ENCODE assay signal across 15 cellular contexts in genomic region chr11:126160345-126161145, GRCh38. TPM values are rescaled to one million over a fixed set of nuclear protein-coding genes. Genes with fewer than 3 reads are reported as not detected.
DNase-seq lines count a peak whose midpoint lies in the region; ATAC-seq, FAIRE-seq and TF ChIP-seq lines count a peak whose summit lies in the region.
"Had no signal": no experiment of that assay in that cellular context is flagged by ENCODE, and none has a peak within 500 bp of the region (broad histone marks: within the 10 kb centered on the region; RNA-seq: fewer than 3 reads in every experiment).

No MANE protein-coding gene starts in this region.

- H3K9ac ChIP-seq in HUES64 (ENCODE audit: low read depth, low read length) (no peak overlapping the region), K562 (ENCODE audit: insufficient read depth in 1 of 2, low read depth in 2 of 2, low read length in 2 of 2) (peak overlapping the region in 1 of 2 experiments; percentile 43; a peak in 1 of 4 replicates), mesendoderm (ENCODE audit: low read length) (peak overlapping the region; percentile 26)

- H3K4me1 ChIP-seq in HUES64 (ENCODE audit: insufficient read depth, low read length) (peaks cover 35% of the 10 kb centered on the region), K562 (replicated peaks in 1 of 2; ENCODE audit: control insufficient read depth in 2 of 2, insufficient read depth in 2 of 2, low read length in 2 of 2) (peaks cover 4 to 28% of the 10 kb centered on the region in 2 experiments; a peak in 4 of 5 replicates), mesendoderm (ENCODE audit: control insufficient read depth, low read depth, low read length) (peaks cover 7% of the 10 kb centered on the region), mucosa of descending colon (ENCODE audit: low read depth) (no peaks in the 10 kb centered on the region)

- no peak overlapping the region for H2BK15ac ChIP-seq in mesendoderm (replicated peaks; ENCODE audit: low read depth)

- H3K27ac Mint-ChIP-seq in type B pancreatic cell, result peak overlapping the region; percentile 32
- H3K27ac Mint-ChIP-seq: CD8-positive, alpha-beta memory T cell had no signal

- no peak for TF ChIP-seq CTCF in K562 (IDR thresholded peaks at IDR 0.05 in 2 of 3, conservative IDR thresholded peaks at IDR 0.05 in 1 of 3; ENCODE audit: insufficient read depth in 2 of 3, low read depth in 1 of 3, low read length in 3 of 3)
- TF ChIP-seq CTCF in type B pancreatic cell (conservative IDR thresholded peaks at IDR 0.05), result no peak
- TF ChIP-seq CTCF in mucosa of descending colon (IDR thresholded peaks at IDR 0.05), result no peak

- H4K8ac ChIP-seq in mesendoderm (ENCODE audit: low read depth, low read length), result no peak overlapping the region

- H3K9me1 ChIP-seq in K562 (ENCODE audit: control insufficient read depth, insufficient read depth, low read length), result no peaks in the 10 kb centered on the region

- peak overlapping the region; percentile 57 for H3K56ac ChIP-seq in mesendoderm (ENCODE audit: low read length)

- H3K27ac ChIP-seq in HUES64 (ENCODE audit: low read depth, low read length) (peak overlapping the region; percentile 56; the same call in 1 of the 2 replicates), K562 (ENCODE audit: extremely low read depth, low read depth, low read length) (no peak overlapping the region), mesendoderm (ENCODE audit: low read depth, low read length) (peak overlapping the region; percentile 13)

- peaks cover 8% of the 10 kb centered on the region; the same call in 1 of the 2 replicates for H4K20me1 ChIP-seq in K562 (replicated peaks; ENCODE audit: control insufficient read depth, insufficient read depth, low read length)

- no peak for TF ChIP-seq EP300 in K562 (IDR thresholded peaks at IDR 0.05; ENCODE audit: low read length)

- H3K4me3 ChIP-seq in HUES64 (ENCODE audit: low read length) (no peak overlapping the region), K562 (no peak overlapping the region), mesendoderm (ENCODE audit: low read length) (no peak overlapping the region), mucosa of descending colon (no peak overlapping the region)

- CTCF ChIA-PET in K562 (lab: Yijun Ruan, JAX; ENCODE audit: low intra/inter-chr PET ratio), result no interaction called here

- no peaks in the 10 kb centered on the region for H3K36me3 Mint-ChIP-seq in type B pancreatic cell
- H3K36me3 Mint-ChIP-seq: CD8-positive, alpha-beta memory T cell had no signal

- H3K18ac ChIP-seq in mesendoderm (ENCODE audit: low read length), result peak overlapping the region; percentile 20

- H3K36me3 ChIP-seq in HUES64 (ENCODE audit: insufficient read depth, low read length) (no peaks in the 10 kb centered on the region), K562 (ENCODE audit: control insufficient read depth, insufficient read depth, low read length) (no peaks in the 10 kb centered on the region), mesendoderm (ENCODE audit: control insufficient read depth, insufficient read depth, low read length) (no peaks in the 10 kb centered on the region), mucosa of descending colon (ENCODE audit: low read depth) (no peaks in the 10 kb centered on the region)
- H3K36me3 ChIP-seq: BE2C had no signal

- H3K4me3 Mint-ChIP-seq in type B pancreatic cell, result peak overlapping the region; percentile 20
- H3K4me3 Mint-ChIP-seq: CD8-positive, alpha-beta memory T cell had no signal

- ATAC-seq in K562, result peak; percentile 28
- ATAC-seq in mucosa of descending colon, result no peak
- no peak for ATAC-seq in GM19351 (IDR thresholded peaks at IDR 0.05; ENCODE audit: unreplicated experiment)

- no peak for FAIRE-seq in K562 (lab: Jason Lieb, UNC)
- FAIRE-seq: RCC 7860 had no signal

- no peak overlapping the region; the same call in 1 of the 2 replicates for H3K4me2 ChIP-seq in K562 (ENCODE audit: insufficient read depth, low read length)
- H3K4me2 ChIP-seq in mesendoderm (ENCODE audit: low read length), result no peak overlapping the region

- H2BK120ac ChIP-seq in mesendoderm (ENCODE audit: low read depth, low read length), result peak overlapping the region; percentile 46

- no peak overlapping the region for H3K4ac ChIP-seq in mesendoderm (ENCODE audit: low read depth, low read length)

- H3K79me1 ChIP-seq in mesendoderm (ENCODE audit: low read length), result no peaks in the 10 kb centered on the region

- H3K79me2 ChIP-seq in K562 (ENCODE audit: control insufficient read depth, insufficient read depth, low read length) (no peaks in the 10 kb centered on the region), mesendoderm (ENCODE audit: control insufficient read depth, insufficient read depth, low read length) (no peaks in the 10 kb centered on the region)

- H3K27me3 ChIP-seq in HUES64 (ENCODE audit: insufficient read depth, low read length), result 0 out of 2 replicates have a peak, but pooled peaks cover 8% of the 10 kb centered on the region
- peaks cover 45 to 71% of the 10 kb centered on the region in 2 experiments for H3K27me3 ChIP-seq in K562 (ENCODE audit: control insufficient read depth in 2 of 2, insufficient read depth in 2 of 2, low read length in 2 of 2)
- no peaks in the 10 kb centered on the region for H3K27me3 ChIP-seq in mesendoderm (ENCODE audit: insufficient read depth, low read length, poor library complexity)
- H3K27me3 ChIP-seq: BE2C had no signal

- H3K9me3 ChIP-seq in HUES64 (ENCODE audit: insufficient read depth, low read depth, low read length) (no peaks in the 10 kb centered on the region), K562 (replicated peaks; ENCODE audit: control insufficient read depth, insufficient read depth, low read depth, low read length) (no peaks in the 10 kb centered on the region), mucosa of descending colon (no peaks in the 10 kb centered on the region)
- H3K9me3 ChIP-seq: BE2C had no signal

- no peak overlapping the region for H3K23ac ChIP-seq in mesendoderm (ENCODE audit: low read length)

- H3K4me1 Mint-ChIP-seq in type B pancreatic cell (ENCODE audit: unreplicated experiment), result peaks cover 49% of the 10 kb centered on the region
- H3K4me1 Mint-ChIP-seq: CD8-positive, alpha-beta memory T cell had no signal

- no peak for TF ChIP-seq POLR2A in K562 (conservative IDR thresholded peaks at IDR 0.05)

- no peak for TF ChIP-seq RAD21 in K562 (CRISPR knock-in tag; conservative IDR thresholded peaks at IDR 0.05 in 1 of 2, IDR thresholded peaks at IDR 0.05 in 1 of 2)

- intact Hi-C loops in K562 (cut with micrococcal nuclease), result no loop called here
- intact Hi-C loops in mucosa of descending colon (cut with DNase I, micrococcal nuclease), result no loop called here

- DNase-seq in K562 (ENCODE audit: extremely low read depth in 1 of 4, low spot score in 3 of 4) (peak in 2 of 4 experiments; percentile 41 to 51), mesendoderm (no peak), type B pancreatic cell (ENCODE audit: extremely low spot score, unreplicated experiment) (no peak), cerebellar cortex (ENCODE audit: low spot score) (no peak), mucosa of descending colon (no peak)
- DNase-seq: BE2C; CD8-positive, alpha-beta memory T cell; HCEC 1CT; NCI-H1436 treated with DMSO at 0.1 percent for 48 hours; NCI-H2081 treated with DMSO at 0.1 percent for 48 hours; NCI-H226; SIG-M5 had no signal

- 57% methylated on average over 21 of the region's 21 CpGs for WGBS in HUES64
- 7% methylated on average over 18 of the region's 21 CpGs for WGBS in K562 (ENCODE audit: insufficient coverage, low coverage, missing lambda C conversion rate)
- no CpG with 5 or more reads among the region's 21 CpGs for WGBS in mesendoderm (ENCODE audit: extremely low coverage, insufficient coverage, low lambda C conversion rate)

- H2BK5ac ChIP-seq in mesendoderm (ENCODE audit: low read length), result no peak overlapping the region

- no TSS peak for BruUV-seq in K562 (replicated peaks; lab: Mats Ljungman, UMichigan)

- no peak overlapping the region for H2AK5ac ChIP-seq in mesendoderm (ENCODE audit: low read length)

- no peaks in the 10 kb centered on the region for H3K9me3 Mint-ChIP-seq in type B pancreatic cell
- H3K9me3 Mint-ChIP-seq: CD8-positive, alpha-beta memory T cell had no signal

- no peak overlapping the region for H4K5ac ChIP-seq in mesendoderm (ENCODE audit: low read length)

- no peaks in the 10 kb centered on the region for H3K27me3 Mint-ChIP-seq in type B pancreatic cell

- POLR2A ChIA-PET in K562 (lab: Yijun Ruan, JAX), result interaction anchor here (0.9 to 1.1 kb wide), 2 partner anchors 108 to 258 kb away, joined by 3 to 4 read pairs; partner anchors contain the start of genes FOXRED1, PUS3 and SRPRA

- in situ Hi-C loops in K562 (cut with MboI), result no loop called here

- H2AFZ ChIP-seq in K562 (ENCODE audit: low read depth, low read length), result no peak overlapping the region

RNA-seq across cellular contexts. Expression of gene RPUSD4, which starts 50.9 kb away (rescaled TPM):
- 28.6 TPM for polyA plus RNA-seq in HUES64 (2013, experiment 1 of 2)
- polyA plus RNA-seq in HUES64 (2013, experiment 2 of 2), result 25.2 TPM
- 67.3 and 72.3 TPM in 2 replicates for total RNA-seq in K562 (2011; cell fraction: chromatin; rRNA removed; ENCODE audit: low replicate concordance)
- 44.7 and 53.4 TPM in 2 replicates for total RNA-seq in K562 (2011; cell fraction: nucleolus; rRNA removed)
- 62.1 and 73.7 TPM in 2 replicates for total RNA-seq in K562 (2011; cell fraction: nucleoplasm; rRNA removed)
- total RNA-seq in K562 (2014; rRNA removed) (37.6 and 43.1 TPM in 2 replicates), K562 (2014; rRNA removed; fragmentation: Illumina TruSeq; extraction: Trizol) (36.2 and 42.6 TPM in 2 replicates), K562 (2015; rRNA removed; fragmentation: Illumina TruSeq; extraction: Trizol) (36.5 and 39.0 TPM in 2 replicates), K562 (2021) (45.8 and 47.8 TPM in 2 replicates), type B pancreatic cell (ENCODE audit: low replicate concordance) (25.3 and 41.7 TPM in 2 replicates), mucosa of descending colon (10 to 100 TPM; 17.0 to 23.4 (median 23.0) TPM)
- polyA plus RNA-seq in K562 (2011; rRNA removed) (44.5 and 56.2 TPM in 2 replicates), K562 (2014; fragmentation: Illumina TruSeq; extraction: Trizol) (44.6 and 51.7 TPM in 2 replicates), K562 (2014; fragmentation: Nextera tagmentation; extraction: Ambion mirVana) (10 to 100 TPM; 27.4 to 52.8 TPM), K562 (2014; rRNA removed) (47.5 and 53.3 TPM in 2 replicates)
- 43.7 and 51.9 TPM in 2 replicates for polyA plus RNA-seq in K562 (2011; cell fraction: cytosol; rRNA removed)
- polyA plus RNA-seq in K562 (2011; cell fraction: nucleus; rRNA removed), result 48.9 and 90.2 TPM in 2 replicates
- polyA plus RNA-seq in K562 (2012), result 35.8 and 46.1 TPM in 2 replicates
- polyA minus RNA-seq in K562 (2011; rRNA and poly(A)+ RNA removed), result 79.2 and 130 TPM in 2 replicates
- 16.5 and 34.6 TPM in 2 replicates for polyA minus RNA-seq in K562 (2011; cell fraction: cytosol; rRNA and poly(A)+ RNA removed)
- 25.7 and 32.0 TPM in 2 replicates for polyA minus RNA-seq in K562 (2011; cell fraction: nucleus; rRNA and poly(A)+ RNA removed)
- 28.2 TPM for polyA plus RNA-seq in mesendoderm (2013, experiment 1 of 2)
- 28.0 TPM for polyA plus RNA-seq in mesendoderm (2013, experiment 2 of 2)

RNA-seq across cellular contexts. Expression of gene FAM118B, which starts 51.0 kb away (rescaled TPM):
- 40.3 TPM for polyA plus RNA-seq in HUES64 (2013, experiment 1 of 2)
- 39.9 TPM for polyA plus RNA-seq in HUES64 (2013, experiment 2 of 2)
- total RNA-seq in K562 (2011; cell fraction: chromatin; rRNA removed; ENCODE audit: low replicate concordance), result 19.2 and 31.7 TPM in 2 replicates
- total RNA-seq in K562 (2011; cell fraction: nucleolus; rRNA removed), result 10.5 and 13.8 TPM in 2 replicates
- 20.2 and 35.6 TPM in 2 replicates for total RNA-seq in K562 (2011; cell fraction: nucleoplasm; rRNA removed)
- 12.0 and 15.0 TPM in 2 replicates for total RNA-seq in K562 (2014; rRNA removed)
- 22.1 and 25.1 TPM in 2 replicates for total RNA-seq in K562 (2014; rRNA removed; fragmentation: Illumina TruSeq; extraction: Trizol)
- total RNA-seq in K562 (2015; rRNA removed; fragmentation: Illumina TruSeq; extraction: Trizol), result 23.4 and 27.3 TPM in 2 replicates
- total RNA-seq in K562 (2021), result 17.8 and 19.0 TPM in 2 replicates
- 12.4 and 23.9 TPM in 2 replicates for polyA plus RNA-seq in K562 (2011; rRNA removed)
- 7.1 and 7.7 TPM in 2 replicates for polyA plus RNA-seq in K562 (2011; cell fraction: cytosol; rRNA removed)
- polyA plus RNA-seq in K562 (2011; cell fraction: nucleus; rRNA removed), result 6.8 and 7.1 TPM in 2 replicates
- polyA plus RNA-seq in K562 (2012), result 11.3 and 18.0 TPM in 2 replicates
- 17.6 and 20.0 TPM in 2 replicates for polyA plus RNA-seq in K562 (2014; fragmentation: Illumina TruSeq; extraction: Trizol)
- polyA plus RNA-seq in K562 (2014; fragmentation: Nextera tagmentation; extraction: Ambion mirVana), result 10 to 100 TPM; 31.8 to 49.0 TPM
- 13.8 and 17.2 TPM in 2 replicates for polyA plus RNA-seq in K562 (2014; rRNA removed)
- 12.1 and 15.2 TPM in 2 replicates for polyA minus RNA-seq in K562 (2011; rRNA and poly(A)+ RNA removed)
- polyA minus RNA-seq in K562 (2011; cell fraction: cytosol; rRNA and poly(A)+ RNA removed), result 4.2 and 5.3 TPM in 2 replicates
- polyA minus RNA-seq in K562 (2011; cell fraction: nucleus; rRNA and poly(A)+ RNA removed), result 7.8 and 9.3 TPM in 2 replicates
- polyA plus RNA-seq in mesendoderm (2013, experiment 1 of 2), result 27.5 TPM
- polyA plus RNA-seq in mesendoderm (2013, experiment 2 of 2), result 28.3 TPM
- 20.2 and 24.8 TPM in 2 replicates for total RNA-seq in type B pancreatic cell (ENCODE audit: low replicate concordance)
- total RNA-seq in mucosa of descending colon, result 10 to 100 TPM; 35.4 to 62.5 (median 48.5) TPM
